1 cellular context compared by ENCODE assay signal in the genomic region with DNA sequence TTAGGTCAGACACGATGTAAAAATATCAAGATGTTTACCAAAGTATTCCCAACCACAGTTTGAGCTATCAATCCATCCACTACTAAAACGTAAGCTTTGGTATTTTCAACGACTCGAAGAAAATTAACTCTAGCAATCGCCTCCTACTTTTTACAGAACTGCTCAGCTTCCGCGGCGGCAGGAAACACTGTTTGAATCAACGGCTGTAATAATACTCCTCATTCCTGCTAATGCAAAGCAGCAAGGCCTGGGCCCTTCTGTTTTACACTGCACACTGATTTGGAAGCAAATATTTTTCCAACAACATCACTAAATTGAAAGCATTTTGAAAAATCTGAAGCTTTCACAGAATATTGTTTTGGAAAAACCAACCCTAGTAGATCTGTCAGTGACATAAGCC.
TF ChIP-seq lines count a peak whose summit lies in the region.

No MANE protein-coding gene starts in this region.

TF ChIP-seq in GM23338, 12 proteins besides CTCF, POLR2A, EP300 and RAD21 (continued from another document):
- no peak for TF ChIP-seq ZNF114 (CRISPR knock-in tag; IDR thresholded peaks at IDR 0.05)
- TF ChIP-seq, protein P1, sequence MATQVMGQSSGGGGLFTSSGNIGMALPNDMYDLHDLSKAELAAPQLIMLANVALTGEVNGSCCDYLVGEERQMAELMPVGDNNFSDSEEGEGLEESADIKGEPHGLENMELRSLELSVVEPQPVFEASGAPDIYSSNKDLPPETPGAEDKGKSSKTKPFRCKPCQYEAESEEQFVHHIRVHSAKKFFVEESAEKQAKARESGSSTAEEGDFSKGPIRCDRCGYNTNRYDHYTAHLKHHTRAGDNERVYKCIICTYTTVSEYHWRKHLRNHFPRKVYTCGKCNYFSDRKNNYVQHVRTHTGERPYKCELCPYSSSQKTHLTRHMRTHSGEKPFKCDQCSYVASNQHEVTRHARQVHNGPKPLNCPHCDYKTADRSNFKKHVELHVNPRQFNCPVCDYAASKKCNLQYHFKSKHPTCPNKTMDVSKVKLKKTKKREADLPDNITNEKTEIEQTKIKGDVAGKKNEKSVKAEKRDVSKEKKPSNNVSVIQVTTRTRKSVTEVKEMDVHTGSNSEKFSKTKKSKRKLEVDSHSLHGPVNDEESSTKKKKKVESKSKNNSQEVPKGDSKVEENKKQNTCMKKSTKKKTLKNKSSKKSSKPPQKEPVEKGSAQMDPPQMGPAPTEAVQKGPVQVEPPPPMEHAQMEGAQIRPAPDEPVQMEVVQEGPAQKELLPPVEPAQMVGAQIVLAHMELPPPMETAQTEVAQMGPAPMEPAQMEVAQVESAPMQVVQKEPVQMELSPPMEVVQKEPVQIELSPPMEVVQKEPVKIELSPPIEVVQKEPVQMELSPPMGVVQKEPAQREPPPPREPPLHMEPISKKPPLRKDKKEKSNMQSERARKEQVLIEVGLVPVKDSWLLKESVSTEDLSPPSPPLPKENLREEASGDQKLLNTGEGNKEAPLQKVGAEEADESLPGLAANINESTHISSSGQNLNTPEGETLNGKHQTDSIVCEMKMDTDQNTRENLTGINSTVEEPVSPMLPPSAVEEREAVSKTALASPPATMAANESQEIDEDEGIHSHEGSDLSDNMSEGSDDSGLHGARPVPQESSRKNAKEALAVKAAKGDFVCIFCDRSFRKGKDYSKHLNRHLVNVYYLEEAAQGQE (IDR thresholded peaks at IDR 0.05; ENCODE audit: unreplicated experiment), result no peak
- TF ChIP-seq EZH2 (IDR thresholded peaks at IDR 0.05; ENCODE audit: low read depth, unreplicated experiment), result no peak
- TF ChIP-seq EZH2phosphoT487 (IDR thresholded peaks at IDR 0.05; ENCODE audit: unreplicated experiment), result no peak
- no peak for TF ChIP-seq CREB1 (CRISPR knock-in tag; IDR thresholded peaks at IDR 0.05; ENCODE audit: low read depth)
- TF ChIP-seq, protein P2, sequence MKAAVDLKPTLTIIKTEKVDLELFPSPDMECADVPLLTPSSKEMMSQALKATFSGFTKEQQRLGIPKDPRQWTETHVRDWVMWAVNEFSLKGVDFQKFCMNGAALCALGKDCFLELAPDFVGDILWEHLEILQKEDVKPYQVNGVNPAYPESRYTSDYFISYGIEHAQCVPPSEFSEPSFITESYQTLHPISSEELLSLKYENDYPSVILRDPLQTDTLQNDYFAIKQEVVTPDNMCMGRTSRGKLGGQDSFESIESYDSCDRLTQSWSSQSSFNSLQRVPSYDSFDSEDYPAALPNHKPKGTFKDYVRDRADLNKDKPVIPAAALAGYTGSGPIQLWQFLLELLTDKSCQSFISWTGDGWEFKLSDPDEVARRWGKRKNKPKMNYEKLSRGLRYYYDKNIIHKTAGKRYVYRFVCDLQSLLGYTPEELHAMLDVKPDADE (IDR thresholded peaks at IDR 0.05), result no peak
- no peak for TF ChIP-seq POLR2AphosphoS5 (IDR thresholded peaks at IDR 0.05; ENCODE audit: low read depth)
- TF ChIP-seq, protein P3, sequence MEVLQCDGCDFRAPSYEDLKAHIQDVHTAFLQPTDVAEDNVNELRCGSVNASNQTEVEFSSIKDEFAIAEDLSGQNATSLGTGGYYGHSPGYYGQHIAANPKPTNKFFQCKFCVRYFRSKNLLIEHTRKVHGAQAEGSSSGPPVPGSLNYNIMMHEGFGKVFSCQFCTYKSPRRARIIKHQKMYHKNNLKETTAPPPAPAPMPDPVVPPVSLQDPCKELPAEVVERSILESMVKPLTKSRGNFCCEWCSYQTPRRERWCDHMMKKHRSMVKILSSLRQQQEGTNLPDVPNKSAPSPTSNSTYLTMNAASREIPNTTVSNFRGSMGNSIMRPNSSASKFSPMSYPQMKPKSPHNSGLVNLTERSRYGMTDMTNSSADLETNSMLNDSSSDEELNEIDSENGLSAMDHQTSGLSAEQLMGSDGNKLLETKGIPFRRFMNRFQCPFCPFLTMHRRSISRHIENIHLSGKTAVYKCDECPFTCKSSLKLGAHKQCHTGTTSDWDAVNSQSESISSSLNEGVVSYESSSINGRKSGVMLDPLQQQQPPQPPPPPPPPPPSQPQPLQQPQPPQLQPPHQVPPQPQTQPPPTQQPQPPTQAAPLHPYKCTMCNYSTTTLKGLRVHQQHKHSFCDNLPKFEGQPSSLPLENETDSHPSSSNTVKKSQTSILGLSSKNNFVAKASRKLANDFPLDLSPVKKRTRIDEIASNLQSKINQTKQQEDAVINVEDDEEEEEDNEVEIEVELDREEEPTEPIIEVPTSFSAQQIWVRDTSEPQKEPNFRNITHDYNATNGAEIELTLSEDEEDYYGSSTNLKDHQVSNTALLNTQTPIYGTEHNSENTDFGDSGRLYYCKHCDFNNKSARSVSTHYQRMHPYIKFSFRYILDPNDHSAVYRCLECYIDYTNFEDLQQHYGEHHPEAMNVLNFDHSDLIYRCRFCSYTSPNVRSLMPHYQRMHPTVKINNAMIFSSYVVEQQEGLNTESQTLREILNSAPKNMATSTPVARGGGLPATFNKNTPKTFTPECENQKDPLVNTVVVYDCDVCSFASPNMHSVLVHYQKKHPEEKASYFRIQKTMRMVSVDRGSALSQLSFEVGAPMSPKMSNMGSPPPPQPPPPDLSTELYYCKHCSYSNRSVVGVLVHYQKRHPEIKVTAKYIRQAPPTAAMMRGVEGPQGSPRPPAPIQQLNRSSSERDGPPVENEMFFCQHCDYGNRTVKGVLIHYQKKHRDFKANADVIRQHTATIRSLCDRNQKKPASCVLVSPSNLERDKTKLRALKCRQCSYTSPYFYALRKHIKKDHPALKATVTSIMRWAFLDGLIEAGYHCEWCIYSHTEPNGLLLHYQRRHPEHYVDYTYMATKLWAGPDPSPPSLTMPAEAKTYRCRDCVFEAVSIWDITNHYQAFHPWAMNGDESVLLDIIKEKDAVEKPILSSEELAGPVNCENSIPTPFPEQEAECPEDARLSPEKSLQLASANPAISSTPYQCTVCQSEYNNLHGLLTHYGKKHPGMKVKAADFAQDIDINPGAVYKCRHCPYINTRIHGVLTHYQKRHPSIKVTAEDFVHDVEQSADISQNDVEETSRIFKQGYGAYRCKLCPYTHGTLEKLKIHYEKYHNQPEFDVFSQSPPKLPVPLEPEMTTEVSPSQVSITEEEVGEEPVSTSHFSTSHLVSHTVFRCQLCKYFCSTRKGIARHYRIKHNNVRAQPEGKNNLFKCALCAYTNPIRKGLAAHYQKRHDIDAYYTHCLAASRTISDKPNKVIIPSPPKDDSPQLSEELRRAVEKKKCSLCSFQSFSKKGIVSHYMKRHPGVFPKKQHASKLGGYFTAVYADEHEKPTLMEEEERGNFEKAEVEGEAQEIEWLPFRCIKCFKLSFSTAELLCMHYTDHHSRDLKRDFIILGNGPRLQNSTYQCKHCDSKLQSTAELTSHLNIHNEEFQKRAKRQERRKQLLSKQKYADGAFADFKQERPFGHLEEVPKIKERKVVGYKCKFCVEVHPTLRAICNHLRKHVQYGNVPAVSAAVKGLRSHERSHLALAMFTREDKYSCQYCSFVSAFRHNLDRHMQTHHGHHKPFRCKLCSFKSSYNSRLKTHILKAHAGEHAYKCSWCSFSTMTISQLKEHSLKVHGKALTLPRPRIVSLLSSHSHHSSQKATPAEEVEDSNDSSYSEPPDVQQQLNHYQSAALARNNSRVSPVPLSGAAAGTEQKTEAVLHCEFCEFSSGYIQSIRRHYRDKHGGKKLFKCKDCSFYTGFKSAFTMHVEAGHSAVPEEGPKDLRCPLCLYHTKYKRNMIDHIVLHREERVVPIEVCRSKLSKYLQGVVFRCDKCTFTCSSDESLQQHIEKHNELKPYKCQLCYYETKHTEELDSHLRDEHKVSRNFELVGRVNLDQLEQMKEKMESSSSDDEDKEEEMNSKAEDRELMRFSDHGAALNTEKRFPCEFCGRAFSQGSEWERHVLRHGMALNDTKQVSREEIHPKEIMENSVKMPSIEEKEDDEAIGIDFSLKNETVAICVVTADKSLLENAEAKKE (CRISPR knock-in tag; IDR thresholded peaks at IDR 0.05), result no peak
- TF ChIP-seq NANOG (IDR thresholded peaks at IDR 0.05; ENCODE audit: borderline replicate concordance), result no peak
